In the genomic region with DNA sequence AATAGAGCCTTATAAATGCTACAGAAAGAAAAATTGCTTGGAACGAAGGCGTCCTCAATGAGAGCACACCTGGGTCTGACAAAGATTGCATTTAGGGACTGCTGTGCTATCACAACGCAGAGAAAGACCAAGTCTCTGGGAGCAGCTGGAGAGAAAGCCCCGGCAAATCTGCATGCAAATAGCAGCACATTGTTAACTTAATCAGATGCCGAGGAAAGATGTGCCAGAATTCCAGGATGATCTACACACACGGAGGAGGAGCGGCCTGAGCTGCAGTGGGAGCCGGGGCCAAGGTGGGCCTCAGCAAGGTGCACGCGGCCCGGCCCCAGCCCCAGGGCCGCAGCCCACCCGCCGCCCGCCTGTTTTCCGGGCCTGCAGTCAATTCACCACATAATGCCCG, we compare ENCODE assay signal across 25 cellular contexts. TPM values are rescaled to one million over a fixed set of nuclear protein-coding genes. Genes with fewer than 3 reads are reported as not detected.
DNase-seq lines count a peak whose midpoint lies in the region; ATAC-seq and TF ChIP-seq lines count a peak whose summit lies in the region.
"Had no signal": no experiment of that assay in that cellular context is flagged by ENCODE, and none has a peak within 500 bp of the region (broad histone marks: within the 10 kb centered on the region; RNA-seq: fewer than 3 reads in every experiment).

No MANE protein-coding gene starts in this region.

- CTCF ChIA-PET in HEK293 (lab: Yijun Ruan, JAX), result interaction anchor here (0.6 to 1.3 kb wide), 2 partner anchors 269 to 293 kb away, joined by 3 read pairs; no protein-coding TSS in a partner anchor
- CTCF ChIA-PET in T-cell (lab: Charles Lee), result no interaction called here

- no peaks in the 10 kb centered on the region for H3K4me1 Mint-ChIP-seq in T-cell
- H3K4me1 Mint-ChIP-seq: activated T-helper 17 cell treated with anti-CD3 and anti-CD28 coated beads, Interleukin-2, amount 50 U/mL, for 72 hours had no signal

- no peaks in the 10 kb centered on the region for H3K9me3 ChIP-seq in HEK293 (ENCODE audit: control insufficient read depth, insufficient read depth, low read depth, low read length)
- H3K9me3 ChIP-seq: right atrium auricular region had no signal

- peaks cover 34 to 38% of the 10 kb centered on the region in 2 donors for H3K27me3 Mint-ChIP-seq in T-cell

- no peak overlapping the region for H3K27ac Mint-ChIP-seq in T-cell
- H3K27ac Mint-ChIP-seq: activated CD4-positive, alpha-beta T cell treated with anti-CD3 and anti-CD28 coated beads for 36 hours; activated T-helper 17 cell treated with anti-CD3 and anti-CD28 coated beads, Interleukin-2, amount 50 U/mL, for 72 hours had no signal

- POLR2A ChIA-PET in HEK293 (lab: Yijun Ruan, JAX) (no interaction called here), T-cell (lab: Charles Lee) (no interaction called here)

- peaks cover 14% of the 10 kb centered on the region for H3K4me1 ChIP-seq in HEK293 (ENCODE audit: control insufficient read depth, insufficient read depth, low read length)

- H3K4me3 ChIP-seq in HEK293 (ENCODE audit: low read depth, low read length), result no peak overlapping the region
- peak overlapping the region; percentile 7 to 74 (median 56) for H3K4me3 ChIP-seq in dorsolateral prefrontal cortex
- H3K4me3 ChIP-seq: right atrium auricular region had no signal

- H3K36me3 ChIP-seq in HEK293 (ENCODE audit: control insufficient read depth in 2 of 2, insufficient read depth in 1 of 2, low read length in 2 of 2), result no peaks in the 10 kb centered on the region
- H3K36me3 ChIP-seq: right atrium auricular region had no signal

- H3K27ac ChIP-seq in HEK293 (ENCODE audit: extremely low read depth, low read depth, low read length), result no peak overlapping the region
- peak overlapping the region in 58 of 59 donors; percentile 45 to 99 (median 92) for H3K27ac ChIP-seq in dorsolateral prefrontal cortex
- H3K27ac ChIP-seq in substantia nigra (ENCODE audit: low read depth, low read length, poor library complexity, severe bottlenecking), result peak overlapping the region; percentile 95
- H3K27ac ChIP-seq: epithelial cell of prostate, right atrium auricular region had no signal

- H3K36me3 Mint-ChIP-seq in T-cell, result no peaks in the 10 kb centered on the region
- H3K36me3 Mint-ChIP-seq: CD4-positive, CD25-positive, alpha-beta regulatory T cell had no signal

- ATAC-seq in T-cell (replicated peaks in 1 of 4), result no peak
- ATAC-seq: activated CD4-positive, alpha-beta T cell treated with anti-CD3 and anti-CD28 coated beads for 36 hours; activated T-helper 17 cell treated with anti-CD3 and anti-CD28 coated beads, Interleukin-2, amount 50 U/mL, for 72 hours; left lobe of liver; Panc1 had no signal

- DNase-seq in dorsolateral prefrontal cortex, result peak in 2 of 10 donors; percentile 21 to 64
- DNase-seq in medulla oblongata (ENCODE audit: extremely low spot score), result peak; percentile 52
- DNase-seq in substantia nigra (lab: John Stamatoyannopoulos, UW), result peak in 18 of 49 donors; percentile 11 to 40 (median 24)
- no peak for DNase-seq in NCI-H1105 (lab: John Stamatoyannopoulos, UW)
- DNase-seq in activated CD4-positive, alpha-beta T cell treated with anti-CD3 and anti-CD28 coated beads for 4 hours, result no peak
- DNase-seq in T-cell, result no peak
- DNase-seq: activated CD4-positive, alpha-beta T cell treated with anti-CD3 and anti-CD28 coated beads for 36 hours; CD4-positive, CD25-positive, alpha-beta regulatory T cell; dermis blood vessel endothelial cell; foreskin fibroblast; GF-D8; NCI-H187 treated with DMSO at 0.1 percent for 48 hours; NCI-H2227 treated with DMSO at 0.1 percent for 48 hours; stimulated activated CD4-positive, alpha-beta T cell treated with anti-CD3 and anti-CD28 coated beads, Interleukin-12 subunit alpha, Interleukin-12 subunit beta, amount 100 ng/mL, for 4 hours; stimulated activated CD8-positive, alpha-beta memory T cell treated with anti-CD3 and anti-CD28 coated beads, Interleukin-4, amount 100 ng/mL, for 48 hours; T-helper 1 cell had no signal

- no peaks in the 10 kb centered on the region for H3K9me3 Mint-ChIP-seq in T-cell
- H3K9me3 Mint-ChIP-seq: activated T-helper 17 cell treated with anti-CD3 and anti-CD28 coated beads, Interleukin-2, amount 50 U/mL, for 72 hours; CD4-positive, CD25-positive, alpha-beta regulatory T cell had no signal

- TF ChIP-seq CTCF in HEK293 (tag by site-specific recombination; IDR thresholded peaks at IDR 0.05), result no peak
- TF ChIP-seq CTCF in dorsolateral prefrontal cortex (IDR thresholded peaks at IDR 0.05 in 54 of 56, conservative IDR thresholded peaks at IDR 0.05 in 2 of 56; ENCODE audit: low read depth in 1 of 56, partially characterized antibody in 56 of 56), result peak in 2 of 56 donors; percentile 5 to 10

- H3K27me3 ChIP-seq in dorsolateral prefrontal cortex, result peaks cover 0 to 61% (median 12%) of the 10 kb centered on the region in 45 donors

- intact Hi-C loops in dorsolateral prefrontal cortex (cut with DNase I), result loop anchor here (10.0 kb wide), 2 partner anchors 79 to 281 kb away; no protein-coding TSS in a partner anchor

- no peak overlapping the region for H3K4me3 Mint-ChIP-seq in T-cell
- H3K4me3 Mint-ChIP-seq: activated CD4-positive, alpha-beta T cell treated with anti-CD3 and anti-CD28 coated beads for 36 hours; activated T-helper 17 cell treated with anti-CD3 and anti-CD28 coated beads, Interleukin-2, amount 50 U/mL, for 72 hours; CD4-positive, CD25-positive, alpha-beta regulatory T cell had no signal

TF ChIP-seq in HEK293, 187 proteins besides CTCF, POLR2A, EP300 and RAD21:
- TF ChIP-seq HIC1 (tag by site-specific recombination; IDR thresholded peaks at IDR 0.05) (no peak), ZNF701 (tag by site-specific recombination; IDR thresholded peaks at IDR 0.05) (no peak), WT1 (tag by site-specific recombination; IDR thresholded peaks at IDR 0.05) (no peak), IKZF3 (tag by site-specific recombination; IDR thresholded peaks at IDR 0.05) (peak; percentile 42; the same call in 1 of the 2 replicates), ZNF155 (tag by site-specific recombination; IDR thresholded peaks at IDR 0.05) (no peak)
TF ChIP-seq in HEK293: peak in this region for 1.

RNA-seq across cellular contexts. Expression of gene ZNF536, which starts 1.4 kb away (rescaled TPM):
- 100 to 1,000 TPM in 7 of 120 experiments, 10 to 100 TPM in 113; 15.6 to 171 (median 49.0) TPM for total RNA-seq in dorsolateral prefrontal cortex
- under 1 TPM in 4 of 5 donors, not detected in 1; 0.03 to 0.40 (median 0.07) TPM for total RNA-seq in T-cell
- total RNA-seq: activated CD4-positive, alpha-beta T cell treated with anti-CD3 and anti-CD28 coated beads for 36 hours; activated T-helper 17 cell treated with anti-CD3 and anti-CD28 coated beads, Interleukin-2, amount 50 U/mL, for 72 hours; bronchial epithelial cell; dermis blood vessel endothelial cell; HT1080; left lobe of liver; mononuclear cell had no signal

Comparison
In these comparisons a context has a peak if more than half of its experiments do, and no peak if none do; other contexts are left out.
1. RNA of gene ZNF536, which starts 1.4 kb away (total RNA-seq): 15.6 to 171 TPM in dorsolateral prefrontal cortex; 0.03 to 0.40 TPM in T-cell; every median in the first group is over 10 times any median in the second.